Comparison of ENCODE assay signal across 9 cellular contexts in the genomic region with DNA sequence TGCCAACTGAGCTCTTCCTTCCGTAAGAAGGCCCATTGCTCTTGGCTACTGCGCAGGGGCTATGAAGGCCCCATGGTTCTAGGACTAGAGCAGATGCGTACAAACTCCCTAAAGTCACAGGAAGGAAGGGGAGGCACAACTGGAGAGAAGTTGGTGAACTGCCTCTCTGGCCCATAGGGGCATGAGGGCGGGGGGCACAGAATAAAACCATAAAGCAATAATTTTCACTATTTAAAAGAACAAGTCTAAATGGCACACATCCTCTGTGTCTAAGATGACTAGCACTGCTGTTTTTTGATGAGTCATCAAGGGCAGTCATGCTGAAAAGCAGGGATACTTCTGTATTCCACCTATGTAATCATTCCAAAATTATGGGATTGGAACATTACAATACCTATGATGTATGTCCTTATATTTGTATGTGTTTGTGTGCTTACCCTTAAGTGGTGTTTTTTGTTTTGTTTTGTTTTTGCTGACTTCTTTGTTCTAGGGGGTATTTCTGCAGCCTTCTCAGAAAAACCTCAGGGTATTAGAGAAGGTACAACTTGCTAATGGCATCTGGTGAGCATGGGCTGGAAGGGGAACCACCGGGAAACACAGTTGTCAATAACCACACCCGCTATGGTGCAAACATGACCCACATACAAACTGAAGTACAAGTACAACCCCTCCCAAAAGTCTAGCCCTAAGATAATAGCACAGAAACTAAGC. TPM values are rescaled to one million over a fixed set of nuclear protein-coding genes. Genes with fewer than 3 reads are reported as not detected.
DNase-seq lines count a peak whose midpoint lies in the region; ATAC-seq and TF ChIP-seq lines count a peak whose summit lies in the region.
"Had no signal": no experiment of that assay in that cellular context is flagged by ENCODE, and none has a peak within 500 bp of the region (broad histone marks: within the 10 kb centered on the region; RNA-seq: fewer than 3 reads in every experiment).

No MANE protein-coding gene starts in this region.

- H3K9me2 ChIP-seq in Karpas-422 (replicated peaks; ENCODE audit: insufficient read depth, low read length) = no peaks in the 10 kb centered on the region

- intact Hi-C loops in spleen (cut with DNase I; ENCODE audit: low total_unique reads) = no loop called here

- no peak overlapping the region for H3K4me2 ChIP-seq in Karpas-422 (ENCODE audit: low read depth, low read length, poor library complexity, severe bottlenecking)

- no peak for TF ChIP-seq CTCF in gastroesophageal sphincter (IDR thresholded peaks at IDR 0.05)
- TF ChIP-seq CTCF in spleen (IDR thresholded peaks at IDR 0.05 in 8 of 11, conservative IDR thresholded peaks at IDR 0.05 in 3 of 11) = no peak

- H3K36me3 ChIP-seq in gastroesophageal sphincter (no peaks in the 10 kb centered on the region), spleen (no peaks in the 10 kb centered on the region), Karpas-422 (ENCODE audit: insufficient read depth, low read length) (no peaks in the 10 kb centered on the region)

- no peak overlapping the region for H2AFZ ChIP-seq in Karpas-422 (ENCODE audit: low read length)
- H2AFZ ChIP-seq: parathyroid adenoma had no signal

- H3K4me1 ChIP-seq in gastroesophageal sphincter = peaks cover 27 to 90% (median 50%) of the 10 kb centered on the region in 3 donors
- peaks cover 44 to 100% (median 92%) of the 10 kb centered on the region in 6 donors for H3K4me1 ChIP-seq in spleen
- peaks cover 20% of the 10 kb centered on the region for H3K4me1 ChIP-seq in Karpas-422 (ENCODE audit: low read length)

- no peak overlapping the region for H3K9ac ChIP-seq in Karpas-422 (ENCODE audit: low read length)
- H3K9ac ChIP-seq: parathyroid adenoma had no signal

- no peak overlapping the region for H3K27ac ChIP-seq in gastroesophageal sphincter
- peak overlapping the region; percentile 24 to 89 (median 79) for H3K27ac ChIP-seq in spleen
- H3K27ac ChIP-seq in Karpas-422 (ENCODE audit: low read length) = no peak overlapping the region
- H3K27ac ChIP-seq: parathyroid adenoma had no signal

- H3K79me2 ChIP-seq in Karpas-422 (ENCODE audit: low read length) = no peaks in the 10 kb centered on the region

- peak overlapping the region in 2 of 4 donors; percentile 5 to 73 for H3K4me3 Mint-ChIP-seq in IgD-negative memory B cell

- H3K4me3 ChIP-seq in gastroesophageal sphincter (no peak overlapping the region), spleen (peak overlapping the region in 1 of 8 donors; percentile 12), Karpas-422 (ENCODE audit: low read length) (no peak overlapping the region)

- peak overlapping the region; percentile 7 to 69 (median 10) for H3K27ac Mint-ChIP-seq in IgD-negative memory B cell

- H3K4me1 Mint-ChIP-seq in IgD-negative memory B cell = peaks cover 41 to 55% (median 48%) of the 10 kb centered on the region in 3 donors

- DNase-seq in Caki2 (ENCODE audit: low read depth) = peak; percentile 84
- DNase-seq in activated CD4-positive, alpha-beta T cell treated with anti-CD3 and anti-CD28 coated beads, Interleukin-2, amount 50 U/mL, for 1 hour = peak; percentile 14
- no peak for DNase-seq in spleen
- DNase-seq in iPS-NIHi11 (ENCODE audit: low spot score) = no peak
- DNase-seq in Karpas-422 = no peak

- H3K9me3 ChIP-seq in gastroesophageal sphincter = no peaks in the 10 kb centered on the region
- H3K9me3 ChIP-seq in spleen = no peaks in the 10 kb centered on the region
- H3K9me3 ChIP-seq in Karpas-422 (ENCODE audit: low read length) = no peaks in the 10 kb centered on the region

- WGBS in gastroesophageal sphincter (ENCODE audit: low coverage in 1 of 2), 2 donors = 68 to 89% methylated on average over 5 to 6 of the region's 6 CpGs
- WGBS in spleen, 5 donors = 22 to 32% (median 27%) methylated on average over 6 of the region's 6 CpGs

- H3K27me3 ChIP-seq in gastroesophageal sphincter (no peaks in the 10 kb centered on the region), spleen (replicated peaks in 1 of 7) (no peaks in the 10 kb centered on the region), Karpas-422 (ENCODE audit: low read length) (0 out of 2 replicates have a peak, but pooled peaks cover 2% of the 10 kb centered on the region)

- in situ Hi-C loops in Caki2 (cut with HindIII; ENCODE audit: low pct_unique_long_range_greater_than_20kb, low sequenced_read_pairs) = no loop called here

- peaks cover 4% of the 10 kb centered on the region; the same call in 1 of the 2 replicates for H4K20me1 ChIP-seq in Karpas-422 (ENCODE audit: insufficient read depth, low read depth, low read length)

- H3K27me3 Mint-ChIP-seq in IgD-negative memory B cell = no peaks in the 10 kb centered on the region

- no peak for TF ChIP-seq EP300 in gastroesophageal sphincter (IDR thresholded peaks at IDR 0.05)

- H3K36me3 Mint-ChIP-seq in IgD-negative memory B cell = no peaks in the 10 kb centered on the region

- TF ChIP-seq POLR2A in gastroesophageal sphincter (IDR thresholded peaks at IDR 0.05) = no peak
- no peak for TF ChIP-seq POLR2A in spleen (IDR thresholded peaks at IDR 0.05)

- ATAC-seq in GM21381 (IDR thresholded peaks at IDR 0.05; ENCODE audit: unreplicated experiment) (peak; percentile 48), gastroesophageal sphincter (peak; percentile 39)

- H3K9me3 Mint-ChIP-seq in IgD-negative memory B cell = no peaks in the 10 kb centered on the region

RNA-seq across cellular contexts. Expression of a gene that starts 36.9 kb away (rescaled TPM):
- 55.2 and 66.4 TPM in 2 replicates for total RNA-seq in Caki2 (2014; rRNA removed; shearing (Covaris generic); ENCODE audit: low replicate concordance)
- polyA plus RNA-seq in IgD-negative memory B cell (0.48 TPM), spleen (10 to 100 TPM in 1 of 3 donors, 1 to 10 TPM in 2; 3.9 to 15.7 (median 4.3) TPM)
- total RNA-seq in gastroesophageal sphincter (10 to 100 TPM; 20.2 to 35.6 (median 28.8) TPM), spleen (10 to 100 TPM; 41.1 to 79.0 (median 63.4) TPM)
- total RNA-seq in Karpas-422 (2014; rRNA removed; shearing (Covaris generic); ENCODE audit: low replicate concordance) = 2.6 and 3.7 TPM in 2 replicates

Comparison
In these comparisons a context has a peak if more than half of its experiments do, and no peak if none do; other contexts are left out.
1. DNase-seq: peak in Caki2 (single experiment) and activated CD4-positive, alpha-beta T cell treated with anti-CD3 and anti-CD28 coated beads, Interleukin-2, amount 50 U/mL, for 1 hour (single experiment); none in spleen (single experiment), iPS-NIHi11 (single experiment) and Karpas-422 (single experiment).
2. H3K27ac ChIP-seq: peak in spleen (8 of 8); none in gastroesophageal sphincter (0 of 4) and Karpas-422 (single experiment).